8 cellular contexts compared by ENCODE assay signal in genomic region chr7:29748286-29749099, GRCh38. TPM values are rescaled to one million over a fixed set of nuclear protein-coding genes. Genes with fewer than 3 reads are reported as not detected.
A peak's percentile ranks its signal among the peaks of the same experiment; 100 is the strongest.
DNase-seq lines count a peak whose midpoint lies in the region; ATAC-seq and TF ChIP-seq lines count a peak whose summit lies in the region.

No MANE protein-coding gene starts in this region.

- H3K36me3 Mint-ChIP-seq in activated CD8-positive, alpha-beta T cell treated with anti-CD3 and anti-CD28 coated beads for 36 hours (ENCODE audit: low read depth): no peaks in the 10 kb centered on the region
- no peaks in the 10 kb centered on the region for H3K36me3 Mint-ChIP-seq in activated CD8-positive, alpha-beta T cell treated with anti-CD3 and anti-CD28 coated beads, Interleukin-2, amount 10 ng/mL, durations not matched to agents 7 days and 5 days (ENCODE audit: low read depth)
- no peaks in the 10 kb centered on the region for H3K36me3 Mint-ChIP-seq in activated CD4-positive, alpha-beta memory T cell treated with anti-CD3 and anti-CD28 coated beads, Interleukin-2, amount 10 ng/mL, durations not matched to agents 7 days and 5 days (ENCODE audit: low read depth)

- H3K4me1 Mint-ChIP-seq in activated CD8-positive, alpha-beta T cell treated with anti-CD3 and anti-CD28 coated beads for 36 hours (ENCODE audit: low read depth): no peaks in the 10 kb centered on the region
- H3K4me1 Mint-ChIP-seq in activated CD8-positive, alpha-beta T cell treated with anti-CD3 and anti-CD28 coated beads, Interleukin-2, amount 10 ng/mL, durations not matched to agents 7 days and 5 days (ENCODE audit: low read depth): no peaks in the 10 kb centered on the region
- no peaks in the 10 kb centered on the region for H3K4me1 Mint-ChIP-seq in activated CD4-positive, alpha-beta memory T cell treated with anti-CD3 and anti-CD28 coated beads, Interleukin-2, amount 10 ng/mL, durations not matched to agents 7 days and 5 days

- H3K27me3 Mint-ChIP-seq in activated CD8-positive, alpha-beta T cell treated with anti-CD3 and anti-CD28 coated beads for 36 hours: peaks cover 5% of the 10 kb centered on the region
- no peaks in the 10 kb centered on the region for H3K27me3 Mint-ChIP-seq in activated CD8-positive, alpha-beta T cell treated with anti-CD3 and anti-CD28 coated beads, Interleukin-2, amount 10 ng/mL, durations not matched to agents 7 days and 5 days (ENCODE audit: low read depth)
- no peaks in the 10 kb centered on the region for H3K27me3 Mint-ChIP-seq in activated CD4-positive, alpha-beta memory T cell treated with anti-CD3 and anti-CD28 coated beads, Interleukin-2, amount 10 ng/mL, durations not matched to agents 7 days and 5 days

- intact Hi-C loops in activated CD8-positive, alpha-beta T cell treated with anti-CD3 and anti-CD28 coated beads for 36 hours (cut with micrococcal nuclease): loop anchor here (5.0 kb wide), 1 partner anchor 174 kb away; no protein-coding TSS in a partner anchor

- CTCF ChIA-PET in activated CD8-positive, alpha-beta T cell treated with anti-CD3 and anti-CD28 coated beads for 36 hours (lab: Charles Lee): interaction anchor here (2.3 kb wide), 1 partner anchor 173 kb away, joined by 16 read pairs; no protein-coding TSS in a partner anchor
- CTCF ChIA-PET in activated CD8-positive, alpha-beta T cell treated with anti-CD3 and anti-CD28 coated beads, Interleukin-2, amount 10 ng/mL, durations not matched to agents 7 days and 5 days (lab: Charles Lee): interaction anchor here (1.0 to 1.4 kb wide), 4 partner anchors 10 to 313 kb away, joined by 3 to 10 read pairs (median 6); no protein-coding TSS in a partner anchor
- CTCF ChIA-PET in activated CD4-positive, alpha-beta memory T cell treated with anti-CD3 and anti-CD28 coated beads, Interleukin-2, amount 10 ng/mL, durations not matched to agents 7 days and 5 days (lab: Charles Lee): interaction anchor here (1.0 kb wide), 2 partner anchors 173 to 313 kb away, joined by 3 to 6 read pairs; no protein-coding TSS in a partner anchor

- DNase-seq in activated CD8-positive, alpha-beta T cell treated with anti-CD3 and anti-CD28 coated beads for 36 hours: no peak
- DNase-seq in activated CD8-positive, alpha-beta T cell treated with anti-CD3 and anti-CD28 coated beads, Interleukin-2, amount 10 ng/mL, durations not matched to agents 7 days and 5 days: no peak
- DNase-seq in NCI-H2227 (lab: John Stamatoyannopoulos, UW; ENCODE audit: unreplicated experiment): peak; percentile 53
- peak; percentile 27 for DNase-seq in astrocyte of the cerebellum (ENCODE audit: low read depth)
- peak; percentile 63 for DNase-seq in kidney tubule cell (ENCODE audit: low spot score)
- no peak for DNase-seq in ureter (ENCODE audit: low spot score)
- DNase-seq in activated CD4-positive, alpha-beta memory T cell treated with anti-CD3 and anti-CD28 coated beads, Interleukin-2, amount 10 ng/mL, durations not matched to agents 7 days and 5 days: no peak

- H3K9me3 Mint-ChIP-seq in activated CD8-positive, alpha-beta T cell treated with anti-CD3 and anti-CD28 coated beads for 36 hours: no peaks in the 10 kb centered on the region
- no peaks in the 10 kb centered on the region for H3K9me3 Mint-ChIP-seq in activated CD8-positive, alpha-beta T cell treated with anti-CD3 and anti-CD28 coated beads, Interleukin-2, amount 10 ng/mL, durations not matched to agents 7 days and 5 days (ENCODE audit: insufficient read depth)
- no peaks in the 10 kb centered on the region for H3K9me3 Mint-ChIP-seq in activated CD4-positive, alpha-beta memory T cell treated with anti-CD3 and anti-CD28 coated beads, Interleukin-2, amount 10 ng/mL, durations not matched to agents 7 days and 5 days

- in situ Hi-C loops in astrocyte of the cerebellum (cut with HindIII; ENCODE audit: low sequenced_read_pairs): loop anchor here (25.0 kb wide), 1 partner anchor 314 kb away; no protein-coding TSS in a partner anchor

- no peak overlapping the region for H3K27ac Mint-ChIP-seq in activated CD8-positive, alpha-beta T cell treated with anti-CD3 and anti-CD28 coated beads for 36 hours
- no peak overlapping the region for H3K27ac Mint-ChIP-seq in activated CD8-positive, alpha-beta T cell treated with anti-CD3 and anti-CD28 coated beads, Interleukin-2, amount 10 ng/mL, durations not matched to agents 7 days and 5 days
- H3K27ac Mint-ChIP-seq in activated CD4-positive, alpha-beta memory T cell treated with anti-CD3 and anti-CD28 coated beads, Interleukin-2, amount 10 ng/mL, durations not matched to agents 7 days and 5 days: no peak overlapping the region

- POLR2A ChIA-PET in activated CD8-positive, alpha-beta T cell treated with anti-CD3 and anti-CD28 coated beads for 36 hours (lab: Charles Lee): no interaction called here
- POLR2A ChIA-PET in activated CD8-positive, alpha-beta T cell treated with anti-CD3 and anti-CD28 coated beads, Interleukin-2, amount 10 ng/mL, durations not matched to agents 7 days and 5 days (lab: Charles Lee): no interaction called here
- POLR2A ChIA-PET in activated CD4-positive, alpha-beta memory T cell treated with anti-CD3 and anti-CD28 coated beads, Interleukin-2, amount 10 ng/mL, durations not matched to agents 7 days and 5 days (lab: Charles Lee): no interaction called here

- H3K4me3 ChIP-seq in astrocyte of the cerebellum (ENCODE audit: low read depth, low read length): no peak overlapping the region

- H3K4me3 Mint-ChIP-seq in activated CD8-positive, alpha-beta T cell treated with anti-CD3 and anti-CD28 coated beads for 36 hours: no peak overlapping the region
- H3K4me3 Mint-ChIP-seq in activated CD8-positive, alpha-beta T cell treated with anti-CD3 and anti-CD28 coated beads, Interleukin-2, amount 10 ng/mL, durations not matched to agents 7 days and 5 days: no peak overlapping the region
- H3K4me3 Mint-ChIP-seq in activated CD4-positive, alpha-beta memory T cell treated with anti-CD3 and anti-CD28 coated beads, Interleukin-2, amount 10 ng/mL, durations not matched to agents 7 days and 5 days: no peak overlapping the region

- no peak for ATAC-seq in activated CD8-positive, alpha-beta T cell treated with anti-CD3 and anti-CD28 coated beads for 36 hours
- ATAC-seq in activated CD8-positive, alpha-beta T cell treated with anti-CD3 and anti-CD28 coated beads, Interleukin-2, amount 10 ng/mL, durations not matched to agents 7 days and 5 days: no peak
- no peak for ATAC-seq in HG03457 (IDR thresholded peaks at IDR 0.05; ENCODE audit: unreplicated experiment)

- peak; percentile 53 for TF ChIP-seq CTCF in activated CD8-positive, alpha-beta T cell treated with anti-CD3 and anti-CD28 coated beads for 36 hours (IDR thresholded peaks at IDR 0.05)
- peak; percentile 58 for TF ChIP-seq CTCF in astrocyte of the cerebellum (IDR thresholded peaks at IDR 0.05; ENCODE audit: low read depth, low read length, missing control alignments)

RNA-seq across cellular contexts. Expression of gene WIPF3, which starts 57.8 kb away (rescaled TPM):
- not detected for total RNA-seq in activated CD8-positive, alpha-beta T cell treated with anti-CD3 and anti-CD28 coated beads for 36 hours
- total RNA-seq in activated CD8-positive, alpha-beta T cell treated with anti-CD3 and anti-CD28 coated beads, Interleukin-2, amount 10 ng/mL, durations not matched to agents 7 days and 5 days: not detected
- total RNA-seq in ureter: 2.3 TPM
- total RNA-seq in activated CD4-positive, alpha-beta memory T cell treated with anti-CD3 and anti-CD28 coated beads, Interleukin-2, amount 10 ng/mL, durations not matched to agents 7 days and 5 days: not detected

Comparison
In these comparisons a context has a peak if more than half of its experiments do, and no peak if none do; other contexts are left out.
1. DNase-seq: peak in NCI-H2227 (single experiment), astrocyte of the cerebellum (single experiment) and kidney tubule cell (single experiment); none in activated CD8-positive, alpha-beta T cell treated with anti-CD3 and anti-CD28 coated beads for 36 hours (single experiment), activated CD8-positive, alpha-beta T cell treated with anti-CD3 and anti-CD28 coated beads, Interleukin-2, amount 10 ng/mL, durations not matched to agents 7 days and 5 days (single experiment), ureter (single experiment) and activated CD4-positive, alpha-beta memory T cell treated with anti-CD3 and anti-CD28 coated beads, Interleukin-2, amount 10 ng/mL, durations not matched to agents 7 days and 5 days (single experiment).